ENCODE assay signal across 8 cellular contexts in genomic region chr19:40433391-40434216, GRCh38. TPM values are rescaled to one million over a fixed set of nuclear protein-coding genes. Genes with fewer than 3 reads are reported as not detected.
A peak's percentile ranks its signal among the peaks of the same experiment; 100 is the strongest.
DNase-seq lines count a peak whose midpoint lies in the region; ATAC-seq and TF ChIP-seq lines count a peak whose summit lies in the region.

No MANE protein-coding gene starts in this region.

- H4K20me1 ChIP-seq in DND-41 (ENCODE audit: insufficient read depth, low read length): no peaks in the 10 kb centered on the region

- H3K4me2 ChIP-seq in DND-41 (ENCODE audit: insufficient read depth, low read length): peak overlapping the region; percentile 40

- H2AFZ ChIP-seq in DND-41 (ENCODE audit: low read depth, low read length): peak overlapping the region; percentile 69

- DNase-seq in DND-41 (peak; percentile 66), NCI-H2196 (lab: John Stamatoyannopoulos, UW; ENCODE audit: unreplicated experiment) (peak; percentile 92), colonic mucosa (peak; percentile 93), kidney glomerular epithelial cell (lab: John Stamatoyannopoulos, UW) (peak; percentile 67)
- DNase-seq in stimulated activated CD4-positive, alpha-beta T cell treated with anti-CD3 and anti-CD28 coated beads, Interleukin-12 subunit alpha, Interleukin-12 subunit beta, amount 100 ng/mL, for 4 hours: peak; percentile 43

- H3K4me3 ChIP-seq in DND-41 (ENCODE audit: low read depth in 1 of 2, low read length in 2 of 2) (peak overlapping the region in 1 of 2 experiments; percentile 41; a peak in 2 of 4 replicates), colonic mucosa (peak overlapping the region; percentile 16)

- intact Hi-C loops in colonic mucosa (cut with DNase I): no loop called here

- H3K9ac ChIP-seq in DND-41 (ENCODE audit: low read depth, low read length) (peak overlapping the region; percentile 49), colonic mucosa (ENCODE audit: low read depth in 2 of 2, low read length in 2 of 2) (peak overlapping the region; percentile 83 to 97)

- peaks cover 16% of the 10 kb centered on the region for H3K4me1 ChIP-seq in DND-41 (ENCODE audit: insufficient read depth, low read length)
- peaks cover 3% of the 10 kb centered on the region for H3K4me1 ChIP-seq in colonic mucosa

- H3K9me3 ChIP-seq in DND-41 (ENCODE audit: insufficient read depth, low read length, severe bottlenecking) (no peaks in the 10 kb centered on the region), colonic mucosa (no peaks in the 10 kb centered on the region)

- no peak for TF ChIP-seq CTCF in DND-41 (IDR thresholded peaks at IDR 0.05; ENCODE audit: borderline replicate concordance, extremely low read depth, low read length, poor library complexity, severe bottlenecking)
- no peak for TF ChIP-seq CTCF in colonic mucosa (IDR thresholded peaks at IDR 0.05)

- ATAC-seq in DND-41 (ENCODE audit: insufficient read depth, low read depth) (peak; percentile 93), HG02610 (IDR thresholded peaks at IDR 0.05; ENCODE audit: unreplicated experiment) (peak; percentile 54), GM19328 (IDR thresholded peaks at IDR 0.05; ENCODE audit: unreplicated experiment) (no peak)
- ATAC-seq in activated CD4-positive, CD25-positive, alpha-beta regulatory T cell treated with anti-CD3 and anti-CD28 coated beads, Interleukin-2, amount 50 U/mL, for 24 hours: peak; percentile 83 to 87

- H3K27ac ChIP-seq in DND-41 (ENCODE audit: low read length) (peak overlapping the region; percentile 55), colonic mucosa (peak overlapping the region; percentile 94)

- H3K27me3 ChIP-seq in DND-41 (ENCODE audit: insufficient read depth, low read length, poor library complexity) (no peaks in the 10 kb centered on the region), colonic mucosa (no peaks in the 10 kb centered on the region)

- H3K36me3 ChIP-seq in DND-41 (ENCODE audit: insufficient read depth, low read length): no peaks in the 10 kb centered on the region
- no peaks in the 10 kb centered on the region for H3K36me3 ChIP-seq in colonic mucosa

- no peaks in the 10 kb centered on the region for H3K79me2 ChIP-seq in DND-41 (ENCODE audit: insufficient read depth, low read length)

RNA-seq across cellular contexts. Expression of gene SERTAD1, which starts 7.8 kb away (rescaled TPM):
- total RNA-seq in colonic mucosa: 10 to 100 TPM in 1 of 2 donors, 1 to 10 TPM in 1; 8.7 to 16.0 TPM

RNA-seq across cellular contexts. Expression of gene SERTAD3, which starts 10.5 kb away (rescaled TPM):
- total RNA-seq in colonic mucosa: 10 to 100 TPM; 26.5 to 36.0 TPM

RNA-seq across cellular contexts. Expression of gene PRX, which starts 20.4 kb away (rescaled TPM):
- total RNA-seq in colonic mucosa: 1 to 10 TPM; 1.4 to 1.7 TPM

RNA-seq across cellular contexts. Expression of gene BLVRB, which starts 31.9 kb away (rescaled TPM):
- 10 to 100 TPM; 76.5 to 94.9 TPM for total RNA-seq in colonic mucosa

RNA-seq across cellular contexts. Expression of gene SPTBN4, which starts 33.2 kb away (rescaled TPM):
- total RNA-seq in colonic mucosa: under 1 TPM; 0.29 to 0.74 TPM

Comparison
In these comparisons a context has a peak if more than half of its experiments do, and no peak if none do; other contexts are left out.
1. DNase-seq: peak in every context shown above with its lines; median percentile 93 in colonic mucosa; 92 in NCI-H2196; 67 in kidney glomerular epithelial cell; 66 in DND-41; 43 in stimulated activated CD4-positive, alpha-beta T cell treated with anti-CD3 and anti-CD28 coated beads, Interleukin-12 subunit alpha, Interleukin-12 subunit beta, amount 100 ng/mL, for 4 hours.